Comparison of ENCODE assay signal across 1 cellular context in genomic region chr2:44952806-44953685, GRCh38.
A peak's percentile ranks its signal among the peaks of the same experiment; 100 is the strongest.
TF ChIP-seq lines count a peak whose summit lies in the region.

No MANE protein-coding gene starts in this region.

TF ChIP-seq in H1, 55 proteins besides CTCF, POLR2A, EP300 and RAD21:
- TF ChIP-seq ATF3 (IDR thresholded peaks at IDR 0.05; ENCODE audit: insufficient read depth, low read depth, low read length) = no peak
- TF ChIP-seq TBP (IDR thresholded peaks at IDR 0.05; ENCODE audit: low read depth, low read length) = 0 out of 2 replicates have a peak, but pooled peaks have one; percentile 5
- TF ChIP-seq HDAC6 (IDR thresholded peaks at IDR 0.05; ENCODE audit: low read depth, low read length) = no peak
- TF ChIP-seq POU5F1 (IDR thresholded peaks at IDR 0.05; ENCODE audit: low read depth, low read length) = no peak
- TF ChIP-seq RNF2 (IDR thresholded peaks at IDR 0.05; ENCODE audit: borderline replicate concordance, low read depth, low read length, missing control alignments, poor library complexity, severe bottlenecking) = peak; percentile 38
- TF ChIP-seq BRCA1 (IDR thresholded peaks at IDR 0.05; ENCODE audit: low read depth, low read length) = no peak
- TF ChIP-seq CHD1 (IDR thresholded peaks at IDR 0.05; ENCODE audit: low read depth, low read length) = no peak
- TF ChIP-seq KDM4A (IDR thresholded peaks at IDR 0.05; ENCODE audit: low read depth, low read length, severe bottlenecking) = peak; percentile 6
- 0 out of 2 replicates have a peak, but pooled peaks have one; percentile 15 for TF ChIP-seq MAX (IDR thresholded peaks at IDR 0.05)
- no peak for TF ChIP-seq JUND (IDR thresholded peaks at IDR 0.05; ENCODE audit: low read length)
- TF ChIP-seq EZH2 (IDR thresholded peaks at IDR 0.05; ENCODE audit: low read depth, low read length, severe bottlenecking) = peak; percentile 97
- no peak for TF ChIP-seq SIN3A (conservative IDR thresholded peaks at IDR 0.05 in 1 of 2, IDR thresholded peaks at IDR 0.05 in 1 of 2; ENCODE audit: low read depth in 1 of 2, low read length in 2 of 2)
- no peak for TF ChIP-seq SRF (IDR thresholded peaks at IDR 0.05; ENCODE audit: low read depth, low read length)
- TF ChIP-seq TCF12 (IDR thresholded peaks at IDR 0.05; ENCODE audit: low read depth, low read length) = no peak
- no peak for TF ChIP-seq GABPA (IDR thresholded peaks at IDR 0.05; ENCODE audit: borderline replicate concordance, insufficient read depth, low read length)
- no peak for TF ChIP-seq TEAD4 (IDR thresholded peaks at IDR 0.05; ENCODE audit: low read depth, low read length)
- no peak for TF ChIP-seq BACH1 (IDR thresholded peaks at IDR 0.05; ENCODE audit: low read length)
- peak; percentile 97 for TF ChIP-seq SUZ12 (IDR thresholded peaks at IDR 0.05; ENCODE audit: low read length)
- no peak for TF ChIP-seq SP1 (IDR thresholded peaks at IDR 0.05; ENCODE audit: low read depth, low read length)
- no peak for TF ChIP-seq CREB1 (IDR thresholded peaks at IDR 0.05)
- no peak for TF ChIP-seq KDM5A (IDR thresholded peaks at IDR 0.05; ENCODE audit: low read length)
- no peak for TF ChIP-seq GTF2F1 (IDR thresholded peaks at IDR 0.05; ENCODE audit: borderline replicate concordance, low read depth, low read length)
- peak in 1 of 2 experiments; percentile 73; a peak in 1 of 4 replicates for TF ChIP-seq HDAC2 (IDR thresholded peaks at IDR 0.05; ENCODE audit: borderline replicate concordance in 1 of 2, low read depth in 2 of 2, low read length in 2 of 2)
- TF ChIP-seq BCL11A (IDR thresholded peaks at IDR 0.05; ENCODE audit: low read depth in 2 of 2, low read length in 2 of 2) = no peak
- TF ChIP-seq SAP30 (IDR thresholded peaks at IDR 0.05; ENCODE audit: insufficient read depth, insufficient replicate concordance, low read length) = no peak
- no peak for TF ChIP-seq CEBPB (IDR thresholded peaks at IDR 0.05; ENCODE audit: low read depth, low read length)
- TF ChIP-seq CTBP2 (IDR thresholded peaks at IDR 0.05; ENCODE audit: borderline replicate concordance, insufficient read depth, insufficient read length, low read length) = no peak
- peak; percentile 95 for TF ChIP-seq KDM1A (IDR thresholded peaks at IDR 0.05; ENCODE audit: borderline replicate concordance, low read length)
- TF ChIP-seq YY1 (IDR thresholded peaks at IDR 0.05; ENCODE audit: low read depth, low read length) = no peak
- TF ChIP-seq POLR2AphosphoS5 (IDR thresholded peaks at IDR 0.05; ENCODE audit: low read depth, low read length) = no peak
- no peak for TF ChIP-seq SIRT6 (IDR thresholded peaks at IDR 0.05; ENCODE audit: low read length)
- peak; percentile 43 for TF ChIP-seq E2F6 (IDR thresholded peaks at IDR 0.05)
- no peak for TF ChIP-seq NRF1 (IDR thresholded peaks at IDR 0.05; ENCODE audit: low read depth, low read length)
